In genomic region chr12:83642205-83642604, GRCh38 we compare ENCODE assay signal across 33 cellular contexts.
"Had no signal": no experiment of that assay in that cellular context is flagged by ENCODE, and none has a peak within 500 bp of the region (broad histone marks: within the 10 kb centered on the region; RNA-seq: fewer than 3 reads in every experiment).

No MANE protein-coding gene starts in this region.

- H3K36me3 ChIP-seq: brain microvascular endothelial cell, breast epithelium had no signal

- H3K27me3 ChIP-seq: body of pancreas, brain microvascular endothelial cell, breast epithelium had no signal

- H3K4me3 ChIP-seq: body of pancreas, breast epithelium had no signal

- FAIRE-seq: astrocyte had no signal

- DNase-seq: activated B cell treated with CpG ODN at 0.5 μM for 24 hours; activated CD4-positive, alpha-beta memory T cell treated with anti-CD3 and anti-CD28 coated beads for 36 hours; activated CD4-positive, alpha-beta T cell treated with anti-CD3 and anti-CD28 coated beads for 4 hours; activated CD4-positive, alpha-beta T cell treated with anti-CD3 and anti-CD28 coated beads, Interleukin-2, amount 10 ng/mL, durations not matched to agents 24 days and 14 days; activated CD4-positive, alpha-beta T cell treated with anti-CD3 and anti-CD28 coated beads, Interleukin-2, amount 50 U/mL, for 1 hour; activated CD4-positive, alpha-beta T cell treated with anti-CD3 and anti-CD28 coated beads, Interleukin-2, amount 50 U/mL, for 4 hours; activated CD4-positive, CD25-positive, alpha-beta regulatory T cell treated with anti-CD3 and anti-CD28 coated beads, Interleukin-2, amount 50 U/mL, for 72 hours; activated CD8-positive, alpha-beta memory T cell treated with anti-CD3 and anti-CD28 coated beads, Interleukin-2, amount 50 U/mL, for 4 hours; activated CD8-positive, alpha-beta T cell treated with anti-CD3 and anti-CD28 coated beads for 36 hours; activated effector memory CD4-positive, alpha-beta T cell treated with anti-CD3 and anti-CD28 coated beads, Interleukin-2, amount 50 U/mL, for 16 hours; activated gamma-delta T cell treated with Interleukin-2 at 50 U/mL for 16 hours; activated naive CD4-positive, alpha-beta T cell; activated naive CD4-positive, alpha-beta T cell treated with anti-CD3 and anti-CD28 coated beads for 36 hours; activated naive CD4-positive, alpha-beta T cell treated with anti-CD3 and anti-CD28 coated beads, Interleukin-2, amount 50 U/mL, for 16 hours; activated naive CD8-positive, alpha-beta T cell treated with anti-CD3 and anti-CD28 coated beads for 36 hours; activated T-cell treated with anti-CD3 and anti-CD28 coated beads for 4 hours; activated T-cell treated with anti-CD3 and anti-CD28 coated beads, Interleukin-2, amount 50 U/mL, for 1 hour; activated T-cell treated with anti-CD3 and anti-CD28 coated beads, Interleukin-2, amount 50 U/mL, for 4 hours; activated T-cell treated with anti-CD3 and anti-CD28 coated beads, Interleukin-2, amount 50 U/mL, for 72 hours; amygdala; anterior cingulate cortex; body of pancreas; brain microvascular endothelial cell; central memory CD4-positive, alpha-beta T cell; SW 1271; T-helper 1 cell; T-helper 2 cell; T-helper 9 cell had no signal

- H3K4me1 ChIP-seq: body of pancreas, breast epithelium had no signal

- H3K27ac ChIP-seq: body of pancreas, brain microvascular endothelial cell, breast epithelium, VCaP had no signal

- H3K9me3 ChIP-seq: body of pancreas, breast epithelium had no signal

- ATAC-seq: activated CD8-positive, alpha-beta T cell treated with anti-CD3 and anti-CD28 coated beads for 36 hours; activated naive CD4-positive, alpha-beta T cell treated with anti-CD3 and anti-CD28 coated beads, Interleukin-2, amount 50 U/mL, for 72 hours; activated T-cell treated with anti-CD3 and anti-CD28 coated beads, Interleukin-2, amount 50 U/mL, for 4 hours; activated T-cell treated with anti-CD3 and anti-CD28 coated beads, Interleukin-2, amount 50 U/mL, for 72 hours; activated T-helper 17 cell treated with anti-CD3 and anti-CD28 coated beads, Interleukin-2, amount 50 U/mL, for 72 hours; body of pancreas had no signal
